Comparison of ENCODE assay signal across 28 cellular contexts in the genomic region with DNA sequence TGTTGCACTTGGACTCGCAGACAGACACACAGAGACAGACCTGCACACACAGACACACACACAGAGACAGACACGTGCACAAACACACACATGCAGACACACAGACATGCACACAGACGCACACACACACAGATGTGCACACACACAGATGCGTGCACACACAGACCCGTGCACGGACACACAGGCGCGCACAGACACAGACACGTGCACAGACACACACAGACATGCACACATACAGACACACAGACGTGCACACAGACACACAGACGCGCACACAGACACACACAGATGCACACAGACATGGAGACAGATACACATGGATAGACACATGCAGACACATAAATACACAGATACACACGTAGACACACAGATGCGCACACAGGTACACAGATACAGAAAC. TPM values are rescaled to one million over a fixed set of nuclear protein-coding genes. Genes with fewer than 3 reads are reported as not detected.
"Had no signal": no experiment of that assay in that cellular context is flagged by ENCODE, and none has a peak within 500 bp of the region (broad histone marks: within the 10 kb centered on the region; RNA-seq: fewer than 3 reads in every experiment).

No MANE protein-coding gene starts in this region.

- DNase-seq: activated CD4-positive, alpha-beta T cell treated with anti-CD3 and anti-CD28 coated beads for 36 hours; activated CD4-positive, alpha-beta T cell treated with anti-CD3 and anti-CD28 coated beads, Interleukin-2, amount 50 U/mL, for 4 hours; activated CD8-positive, alpha-beta memory T cell treated with anti-CD3 and anti-CD28 coated beads for 24 hours; activated CD8-positive, alpha-beta memory T cell treated with anti-CD3 and anti-CD28 coated beads, Interleukin-2, amount 50 U/mL, for 4 hours; activated T-cell treated with anti-CD3 and anti-CD28 coated beads, Interleukin-2, amount 50 U/mL, for 24 hours; cerebellar nuclear complex; heart right ventricle; islet precursor cell; left cardiac atrium; nephron progenitor cell; occipital lobe; small intestine; stimulated activated CD4-positive, alpha-beta T cell treated with anti-CD3 and anti-CD28 coated beads, Interleukin-2, amount 100 ng/mL, for 24 hours; stomach; T-helper 9 cell; uterus had no signal

- H3K9me3 Mint-ChIP-seq: activated T-cell treated with anti-CD3 and anti-CD28 coated beads, Interleukin-2, amount 50 U/mL, for 24 hours; activated T-helper 17 cell treated with anti-CD3 and anti-CD28 coated beads, Interleukin-2, amount 50 U/mL, for 72 hours; nephron progenitor cell; stimulated activated effector memory CD8-positive, alpha-beta T cell treated with anti-CD3 and anti-CD28 coated beads, Interleukin-12 subunit alpha, Interleukin-12 subunit beta, amount 100 ng/mL, for 72 hours had no signal

- H3K36me3 ChIP-seq: uterus had no signal

- H3K4me1 ChIP-seq: uterus had no signal

- H3K4me3 ChIP-seq: coronary artery, heart right ventricle, stomach, suprapubic skin, tibial nerve, uterus had no signal

- FAIRE-seq: small intestine had no signal

- ATAC-seq: activated CD4-positive, alpha-beta T cell treated with anti-CD3 and anti-CD28 coated beads for 36 hours; activated T-helper 17 cell treated with anti-CD3 and anti-CD28 coated beads, Interleukin-2, amount 50 U/mL, for 72 hours; heart right ventricle; left cardiac atrium; sciatic nerve; stimulated activated effector memory CD8-positive, alpha-beta T cell treated with anti-CD3 and anti-CD28 coated beads, Interleukin-12 subunit alpha, Interleukin-12 subunit beta, amount 100 ng/mL, for 72 hours had no signal

- H3K27me3 ChIP-seq: heart right ventricle, stomach, suprapubic skin, tibial nerve, uterus had no signal

- H3K27ac Mint-ChIP-seq: activated CD4-positive, alpha-beta T cell treated with anti-CD3 and anti-CD28 coated beads for 36 hours; activated naive CD8-positive, alpha-beta T cell; activated T-cell treated with anti-CD3 and anti-CD28 coated beads, Interleukin-2, amount 50 U/mL, for 24 hours; activated T-helper 17 cell treated with anti-CD3 and anti-CD28 coated beads, Interleukin-2, amount 50 U/mL, for 72 hours; nephron progenitor cell had no signal

- H3K27ac ChIP-seq: coronary artery, heart right ventricle, stomach, suprapubic skin, uterus had no signal

- H3K9me3 ChIP-seq: heart right ventricle, stomach, suprapubic skin, tibial nerve, uterus had no signal

- H3K27me3 Mint-ChIP-seq: activated CD4-positive, alpha-beta T cell treated with anti-CD3 and anti-CD28 coated beads for 36 hours; activated naive CD8-positive, alpha-beta T cell; activated T-cell treated with anti-CD3 and anti-CD28 coated beads, Interleukin-2, amount 50 U/mL, for 24 hours; activated T-helper 17 cell treated with anti-CD3 and anti-CD28 coated beads, Interleukin-2, amount 50 U/mL, for 72 hours had no signal

- H3K4me3 Mint-ChIP-seq: activated CD4-positive, alpha-beta T cell treated with anti-CD3 and anti-CD28 coated beads for 36 hours; activated naive CD8-positive, alpha-beta T cell; activated T-cell treated with anti-CD3 and anti-CD28 coated beads, Interleukin-2, amount 50 U/mL, for 24 hours; activated T-helper 17 cell treated with anti-CD3 and anti-CD28 coated beads, Interleukin-2, amount 50 U/mL, for 72 hours; nephron progenitor cell; stimulated activated effector memory CD8-positive, alpha-beta T cell treated with anti-CD3 and anti-CD28 coated beads, Interleukin-12 subunit alpha, Interleukin-12 subunit beta, amount 100 ng/mL, for 72 hours had no signal

RNA-seq across cellular contexts. Expression of gene AIRE, which starts 25.4 kb away (rescaled TPM):
- total RNA-seq: activated CD4-positive, alpha-beta T cell treated with anti-CD3 and anti-CD28 coated beads for 36 hours; activated T-helper 17 cell treated with anti-CD3 and anti-CD28 coated beads, Interleukin-2, amount 50 U/mL, for 72 hours; epithelial cell of proximal tubule; fibroblast of villous mesenchyme; occipital lobe; suprapubic skin had no signal
- polyA plus RNA-seq: liver, stomach had no signal

RNA-seq across cellular contexts. Expression of gene TRPM2, which starts 42.3 kb away (rescaled TPM):
- total RNA-seq: myocyte had no signal

RNA-seq across cellular contexts. Expression of gene DNMT3L, which starts 49.4 kb away (rescaled TPM):
- total RNA-seq: activated CD4-positive, alpha-beta T cell treated with anti-CD3 and anti-CD28 coated beads for 36 hours; activated T-helper 17 cell treated with anti-CD3 and anti-CD28 coated beads, Interleukin-2, amount 50 U/mL, for 72 hours; epithelial cell of proximal tubule; fibroblast of villous mesenchyme; heart right ventricle; left cardiac atrium; mononuclear cell; myocyte; occipital lobe; sciatic nerve; stomach; suprapubic skin; tibial nerve; uterus had no signal
- polyA plus RNA-seq: heart right ventricle, small intestine, stomach had no signal
